In the genomic region with DNA sequence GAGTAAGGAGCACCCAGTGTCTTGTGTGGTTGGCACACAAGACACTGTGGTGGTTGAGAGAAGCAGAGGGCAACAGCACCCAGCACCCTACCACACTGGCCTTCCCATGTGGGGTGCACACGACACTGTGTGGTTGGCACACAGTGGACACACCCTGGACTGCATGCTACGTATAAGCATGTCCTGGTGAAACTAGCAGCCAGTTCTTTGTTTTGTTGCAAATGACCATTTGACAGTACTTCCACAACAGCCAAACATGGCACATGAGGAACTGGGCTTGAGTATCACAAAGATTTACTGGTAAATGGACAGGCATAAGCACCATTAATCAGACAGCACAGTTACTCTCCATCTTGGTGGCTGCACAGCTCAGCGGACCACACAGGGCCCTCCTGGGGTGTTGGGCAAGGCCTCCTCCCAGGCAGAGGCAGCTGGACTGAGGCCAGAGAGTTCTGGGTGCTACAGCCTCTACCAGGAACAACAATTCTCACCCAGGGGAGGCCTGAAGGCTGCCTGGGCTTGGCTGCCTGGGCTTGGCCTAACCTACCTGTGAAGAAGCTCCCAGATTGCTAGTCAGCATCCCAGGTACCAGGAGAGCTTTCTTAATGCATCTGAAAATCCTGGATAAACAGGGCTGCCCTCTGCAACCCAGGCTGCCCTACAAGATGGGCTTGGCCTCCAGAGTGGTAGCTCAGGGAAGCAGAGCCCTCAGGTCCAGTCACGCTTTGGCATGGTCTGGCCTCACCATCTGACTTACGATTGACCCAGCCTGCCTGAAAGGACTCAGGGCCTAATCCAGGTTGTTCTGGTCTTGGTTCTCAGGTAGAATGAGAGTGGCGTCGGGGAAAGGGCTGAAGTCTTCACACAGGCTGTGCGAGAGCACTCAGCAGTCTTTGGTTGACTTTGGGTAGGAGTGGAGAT, we compare ENCODE assay signal across 18 cellular contexts. TPM values are rescaled to one million over a fixed set of nuclear protein-coding genes. Genes with fewer than 3 reads are reported as not detected.
DNase-seq lines count a peak whose midpoint lies in the region; ATAC-seq and TF ChIP-seq lines count a peak whose summit lies in the region.
"Had no signal": no experiment of that assay in that cellular context is flagged by ENCODE, and none has a peak within 500 bp of the region (broad histone marks: within the 10 kb centered on the region; RNA-seq: fewer than 3 reads in every experiment).

No MANE protein-coding gene starts in this region.

- intact Hi-C loops in naive thymus-derived CD4-positive, alpha-beta T cell (cut with micrococcal nuclease): loop anchor here (5.0 to 10.0 kb wide), 5 partner anchors 32 to 612 kb away; a partner anchor contains a TSS
- intact Hi-C loops in Right ventricle myocardium inferior (cut with DNase I): loop anchor here (10.0 kb wide), 1 partner anchor 115 kb away; no protein-coding TSS in a partner anchor

- peaks cover 67% of the 10 kb centered on the region for H3K4me1 Mint-ChIP-seq in activated CD8-positive, alpha-beta memory T cell treated with anti-CD3 and anti-CD28 coated beads, Interleukin-2, amount 10 ng/mL, durations not matched to agents 7 days and 5 days
- H3K4me1 Mint-ChIP-seq in naive thymus-derived CD4-positive, alpha-beta T cell: peaks cover 61 to 94% (median 83%) of the 10 kb centered on the region in 7 donors

- no peak overlapping the region for H3K4me3 ChIP-seq in DND-41 (ENCODE audit: low read depth in 1 of 2, low read length in 2 of 2)
- peak overlapping the region; percentile 25 for H3K4me3 ChIP-seq in naive thymus-derived CD4-positive, alpha-beta T cell (ENCODE audit: low read length)
- H3K4me3 ChIP-seq: esophagus squamous epithelium, right lobe of liver, tibial nerve had no signal

- peak overlapping the region; percentile 35 for H3K4me3 Mint-ChIP-seq in activated CD8-positive, alpha-beta memory T cell treated with anti-CD3 and anti-CD28 coated beads, Interleukin-2, amount 10 ng/mL, durations not matched to agents 7 days and 5 days
- peak overlapping the region in 9 of 10 donors; percentile 49 to 78 (median 70) for H3K4me3 Mint-ChIP-seq in naive thymus-derived CD4-positive, alpha-beta T cell
- H3K4me3 Mint-ChIP-seq: memory B cell had no signal

- no peaks in the 10 kb centered on the region for H3K27me3 Mint-ChIP-seq in activated CD8-positive, alpha-beta memory T cell treated with anti-CD3 and anti-CD28 coated beads, Interleukin-2, amount 10 ng/mL, durations not matched to agents 7 days and 5 days
- H3K27me3 Mint-ChIP-seq in naive thymus-derived CD4-positive, alpha-beta T cell: no peaks in the 10 kb centered on the region
- H3K27me3 Mint-ChIP-seq: memory B cell had no signal

- H3K9me3 ChIP-seq in DND-41 (ENCODE audit: insufficient read depth, low read length, severe bottlenecking): no peaks in the 10 kb centered on the region
- no peaks in the 10 kb centered on the region for H3K9me3 ChIP-seq in naive thymus-derived CD4-positive, alpha-beta T cell (ENCODE audit: control insufficient read depth in 2 of 3, low read length in 3 of 3)
- H3K9me3 ChIP-seq: esophagus squamous epithelium, right lobe of liver, tibial nerve had no signal

- ATAC-seq in DND-41 (ENCODE audit: insufficient read depth, low read depth): no peak
- no peak for ATAC-seq in activated CD8-positive, alpha-beta memory T cell treated with anti-CD3 and anti-CD28 coated beads, Interleukin-2, amount 10 ng/mL, durations not matched to agents 7 days and 5 days
- no peak for ATAC-seq in naive thymus-derived CD4-positive, alpha-beta T cell
- ATAC-seq in HG03108 (IDR thresholded peaks at IDR 0.05; ENCODE audit: unreplicated experiment): no peak
- ATAC-seq in Right ventricle myocardium inferior: no peak

- H3K36me3 Mint-ChIP-seq in activated CD8-positive, alpha-beta memory T cell treated with anti-CD3 and anti-CD28 coated beads, Interleukin-2, amount 10 ng/mL, durations not matched to agents 7 days and 5 days: peaks cover 4% of the 10 kb centered on the region
- H3K36me3 Mint-ChIP-seq in naive thymus-derived CD4-positive, alpha-beta T cell: peaks cover 0 to 8% (median 0%) of the 10 kb centered on the region in 5 donors

- DNase-seq in CD1c-positive myeloid dendritic cell (ENCODE audit: extremely low spot score) (peak; percentile 31), DND-41 (no peak), iPS-NIHi7 (ENCODE audit: extremely low spot score) (no peak), Right ventricle myocardium inferior (ENCODE audit: missing footprints) (no peak)
- DNase-seq in activated CD8-positive, alpha-beta memory T cell treated with anti-CD3 and anti-CD28 coated beads, Interleukin-2, amount 10 ng/mL, durations not matched to agents 7 days and 5 days: no peak
- DNase-seq in naive thymus-derived CD4-positive, alpha-beta T cell: no peak
- DNase-seq in stimulated activated CD4-positive, alpha-beta T cell treated with anti-CD3 and anti-CD28 coated beads, Interleukin-4, amount 100 ng/mL, for 1 hour: no peak
- DNase-seq: activated T-cell treated with anti-CD3 and anti-CD28 coated beads for 4 hours; EL; esophagus squamous epithelium; GOT3; NCI-H526 treated with DMSO at 0.1 percent for 48 hours; nucleus accumbens; stimulated activated CD4-positive, alpha-beta T cell treated with anti-CD3 and anti-CD28 coated beads, Interleukin-4, amount 100 ng/mL, for 4 hours had no signal

- peaks cover 27% of the 10 kb centered on the region for H3K4me1 ChIP-seq in DND-41 (ENCODE audit: insufficient read depth, low read length)
- H3K4me1 ChIP-seq in naive thymus-derived CD4-positive, alpha-beta T cell (ENCODE audit: control insufficient read depth in 2 of 2, insufficient read depth in 2 of 2, low read length in 2 of 2): peaks cover 57 to 86% of the 10 kb centered on the region in 2 donors

- H3K27ac ChIP-seq in DND-41 (ENCODE audit: low read length): 0 out of 2 replicates have a peak overlapping the region, but pooled peaks have one; percentile 4
- peak overlapping the region; percentile 69 for H3K27ac ChIP-seq in naive thymus-derived CD4-positive, alpha-beta T cell (ENCODE audit: low read depth, low read length)
- H3K27ac ChIP-seq: right lobe of liver had no signal

- no peaks in the 10 kb centered on the region for H3K36me3 ChIP-seq in DND-41 (ENCODE audit: insufficient read depth, low read length)
- no peaks in the 10 kb centered on the region for H3K36me3 ChIP-seq in naive thymus-derived CD4-positive, alpha-beta T cell (ENCODE audit: control insufficient read depth in 2 of 3, insufficient read depth in 3 of 3, low read length in 3 of 3)
- H3K36me3 ChIP-seq: right lobe of liver had no signal

- CTCF ChIA-PET in activated CD8-positive, alpha-beta memory T cell treated with anti-CD3 and anti-CD28 coated beads, Interleukin-2, amount 10 ng/mL, durations not matched to agents 7 days and 5 days (lab: Charles Lee): interaction anchor here (3.9 to 9.9 kb wide), 4 partner anchors 9 to 397 kb away, joined by 12 to 153 read pairs (median 42); a partner anchor contains a TSS
- CTCF ChIA-PET in naive thymus-derived CD4-positive, alpha-beta T cell (lab: Charles Lee): no interaction called here

- no peak for TF ChIP-seq CTCF in DND-41 (IDR thresholded peaks at IDR 0.05; ENCODE audit: borderline replicate concordance, extremely low read depth, low read length, poor library complexity, severe bottlenecking)

- H2AFZ ChIP-seq in DND-41 (ENCODE audit: low read depth, low read length): no peak overlapping the region

- POLR2A ChIA-PET in naive thymus-derived CD4-positive, alpha-beta T cell (lab: Charles Lee): interaction anchor here (1.3 to 2.6 kb wide), 2 partner anchors 9 to 21 kb away, joined by 3 to 12 read pairs; no protein-coding TSS in a partner anchor

- H4K20me1 ChIP-seq in DND-41 (ENCODE audit: insufficient read depth, low read length): peaks cover 5% of the 10 kb centered on the region; the same call in 1 of the 2 replicates

- no peak overlapping the region for H3K4me2 ChIP-seq in DND-41 (ENCODE audit: insufficient read depth, low read length)

- H3K9me3 Mint-ChIP-seq in activated CD8-positive, alpha-beta memory T cell treated with anti-CD3 and anti-CD28 coated beads, Interleukin-2, amount 10 ng/mL, durations not matched to agents 7 days and 5 days (ENCODE audit: low read depth): no peaks in the 10 kb centered on the region
- peaks cover 0 to 7% (median 4%) of the 10 kb centered on the region in 11 donors for H3K9me3 Mint-ChIP-seq in naive thymus-derived CD4-positive, alpha-beta T cell
- H3K9me3 Mint-ChIP-seq: memory B cell had no signal

- peak overlapping the region; percentile 74 for H3K27ac Mint-ChIP-seq in activated CD8-positive, alpha-beta memory T cell treated with anti-CD3 and anti-CD28 coated beads, Interleukin-2, amount 10 ng/mL, durations not matched to agents 7 days and 5 days
- H3K27ac Mint-ChIP-seq in naive thymus-derived CD4-positive, alpha-beta T cell: peak overlapping the region; percentile 84 to 96 (median 91)
- H3K27ac Mint-ChIP-seq: memory B cell had no signal

- H3K27me3 ChIP-seq in DND-41 (ENCODE audit: insufficient read depth, low read length, poor library complexity): no peaks in the 10 kb centered on the region
- H3K27me3 ChIP-seq in naive thymus-derived CD4-positive, alpha-beta T cell (ENCODE audit: control insufficient read depth in 2 of 2, insufficient read depth in 2 of 2, low read length in 2 of 2): no peaks in the 10 kb centered on the region
- H3K27me3 ChIP-seq: esophagus squamous epithelium, right lobe of liver, tibial nerve had no signal

- no peaks in the 10 kb centered on the region for H3K79me2 ChIP-seq in DND-41 (ENCODE audit: insufficient read depth, low read length)

- no peak overlapping the region for H3K9ac ChIP-seq in DND-41 (ENCODE audit: low read depth, low read length)

RNA-seq across cellular contexts. Expression of a gene that starts 59.2 kb away (rescaled TPM):
- total RNA-seq in activated CD8-positive, alpha-beta memory T cell treated with anti-CD3 and anti-CD28 coated beads, Interleukin-2, amount 10 ng/mL, durations not matched to agents 7 days and 5 days: not detected
- under 1 TPM in 2 of 5 experiments, not detected in 3; 0.24 TPM for total RNA-seq in naive thymus-derived CD4-positive, alpha-beta T cell
- polyA plus RNA-seq in naive thymus-derived CD4-positive, alpha-beta T cell: not detected
- not detected for total RNA-seq in Right ventricle myocardium inferior
- total RNA-seq: esophagus squamous epithelium, right lobe of liver, tibial nerve had no signal
